In the genomic region with DNA sequence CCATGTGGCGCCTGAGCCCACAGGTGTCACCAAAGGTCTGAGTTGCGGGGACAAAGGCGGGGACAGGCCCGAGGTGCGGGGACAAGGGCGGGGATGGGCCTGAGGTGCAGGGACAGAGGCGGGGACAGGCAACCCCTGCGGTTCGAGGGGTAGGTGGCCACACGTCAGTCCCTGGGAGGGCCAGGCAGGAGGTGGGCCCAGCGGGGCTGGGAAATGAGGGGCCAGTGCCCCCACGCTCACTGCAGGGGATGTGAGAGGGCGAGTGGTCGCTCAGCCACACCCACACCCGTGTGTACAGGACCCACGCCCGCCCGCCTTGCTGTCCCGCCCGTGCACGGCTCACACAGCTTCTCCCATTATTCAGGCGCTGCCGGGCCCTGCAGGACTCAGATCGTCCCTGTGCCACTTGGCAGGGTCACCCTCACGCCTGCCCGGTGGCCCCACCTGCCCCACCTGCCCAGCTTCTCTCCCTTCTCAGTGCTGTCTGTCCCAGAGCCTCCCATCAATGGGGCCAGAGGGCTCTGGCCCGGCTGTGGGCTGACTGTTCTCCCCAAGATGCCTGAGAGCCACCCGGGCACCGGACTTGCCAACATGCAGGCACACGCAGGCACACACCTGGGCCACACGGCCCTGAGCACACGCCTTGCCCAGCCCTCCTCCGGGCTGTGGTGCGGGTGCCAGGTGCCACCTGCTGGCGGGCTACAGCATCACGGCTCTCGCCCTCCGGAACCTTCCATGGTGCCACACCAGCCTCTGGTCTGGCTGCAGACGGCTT, we compare ENCODE assay signal across 8 cellular contexts. TPM values are rescaled to one million over a fixed set of nuclear protein-coding genes. Genes with fewer than 3 reads are reported as not detected.
A peak's percentile ranks its signal among the peaks of the same experiment; 100 is the strongest.
DNase-seq lines count a peak whose midpoint lies in the region; TF ChIP-seq lines count a peak whose summit lies in the region.

No MANE protein-coding gene starts in this region.

- H3K27me3 ChIP-seq in OCI-LY3 (ENCODE audit: low read depth, low read length): no peaks in the 10 kb centered on the region
- peaks cover 11% of the 10 kb centered on the region for H3K27me3 ChIP-seq in fibroblast of lung (ENCODE audit: control insufficient read depth, insufficient read depth, low read length)
- peaks cover 0 to 86% (median 8%) of the 10 kb centered on the region in 3 donors for H3K27me3 ChIP-seq in stomach

- no peaks in the 10 kb centered on the region for H3K9me3 Mint-ChIP-seq in neural crest cell

- no peaks in the 10 kb centered on the region for H3K4me1 Mint-ChIP-seq in neural crest cell

- no peaks in the 10 kb centered on the region for H3K79me2 ChIP-seq in OCI-LY3 (ENCODE audit: low read length)
- no peaks in the 10 kb centered on the region for H3K79me2 ChIP-seq in fibroblast of lung (ENCODE audit: control insufficient read depth, insufficient read depth, low read length)

- H2AFZ ChIP-seq in OCI-LY3 (ENCODE audit: low read depth, low read length) (no peak overlapping the region), fibroblast of lung (ENCODE audit: low read length) (no peak overlapping the region)

- H4K20me1 ChIP-seq in OCI-LY3 (ENCODE audit: insufficient read depth, low read length) (no peaks in the 10 kb centered on the region), fibroblast of lung (ENCODE audit: control insufficient read depth, extremely low read depth, insufficient read depth, low read length) (no peaks in the 10 kb centered on the region)

- H3K9me3 ChIP-seq in OCI-LY3 (ENCODE audit: insufficient read depth, low read length) (no peaks in the 10 kb centered on the region), fibroblast of lung (ENCODE audit: control insufficient read depth, insufficient read depth, low read depth, low read length) (no peaks in the 10 kb centered on the region), stomach (no peaks in the 10 kb centered on the region)

- 22 to 43% (median 31%) methylated on average over 32 to 39 of the region's 39 CpGs for WGBS in stomach, 5 donors

- H3K36me3 ChIP-seq in OCI-LY3 (replicated peaks; ENCODE audit: low read depth, low read length) (no peaks in the 10 kb centered on the region), fibroblast of lung (ENCODE audit: control insufficient read depth, insufficient read depth, low read length) (no peaks in the 10 kb centered on the region), stomach (no peaks in the 10 kb centered on the region)

- no peak overlapping the region for H3K4me3 Mint-ChIP-seq in neural crest cell

- no peak overlapping the region for H3K27ac ChIP-seq in OCI-LY3 (ENCODE audit: low read length)
- H3K27ac ChIP-seq in fibroblast of lung (ENCODE audit: insufficient read depth, low read length): no peak overlapping the region
- no peak overlapping the region for H3K27ac ChIP-seq in stomach

- H3K9ac ChIP-seq in OCI-LY3 (ENCODE audit: low read length) (no peak overlapping the region), fibroblast of lung (ENCODE audit: insufficient read depth, low read length) (no peak overlapping the region)

- H3K4me2 ChIP-seq in OCI-LY3 (ENCODE audit: low read length) (peak overlapping the region; percentile 47), fibroblast of lung (ENCODE audit: extremely low read depth, insufficient read depth, low read length) (no peak overlapping the region)

- intact Hi-C loops in stomach (cut with DNase I; ENCODE audit: low total_unique reads): loop anchor here (5.0 kb wide), 1 partner anchor 203 kb away; no protein-coding TSS in a partner anchor

- H3K36me3 Mint-ChIP-seq in neural crest cell (ENCODE audit: low read depth): no peaks in the 10 kb centered on the region

- H3K27ac Mint-ChIP-seq in neural crest cell (ENCODE audit: unreplicated experiment): no peak overlapping the region

- H3K27me3 Mint-ChIP-seq in neural crest cell (ENCODE audit: low read depth): peaks cover 6% of the 10 kb centered on the region

- peak; percentile 89 for TF ChIP-seq CTCF in OCI-LY3 (IDR thresholded peaks at IDR 0.05; ENCODE audit: low read depth, low read length)
- TF ChIP-seq CTCF in fibroblast of lung (conservative IDR thresholded peaks at IDR 0.05 in 1 of 2, IDR thresholded peaks at IDR 0.05 in 1 of 2; ENCODE audit: low read depth in 1 of 2, low read length in 2 of 2): peak; percentile 66 to 84
- peak; percentile 92 for TF ChIP-seq CTCF in neural crest cell (conservative IDR thresholded peaks at IDR 0.05)
- peak in 5 of 7 experiments; percentile 78 to 92 (median 87) for TF ChIP-seq CTCF in stomach (IDR thresholded peaks at IDR 0.05)

- TF ChIP-seq POLR2A in stomach (IDR thresholded peaks at IDR 0.05): no peak

- no peaks in the 10 kb centered on the region for H3K4me1 ChIP-seq in OCI-LY3 (ENCODE audit: low read length)
- H3K4me1 ChIP-seq in fibroblast of lung (ENCODE audit: control insufficient read depth, extremely low read depth, insufficient read depth, low read length): no peaks in the 10 kb centered on the region
- peaks cover 3 to 44% (median 30%) of the 10 kb centered on the region in 4 donors for H3K4me1 ChIP-seq in stomach

- no peak for TF ChIP-seq EP300 in stomach (IDR thresholded peaks at IDR 0.05)

- peak; percentile 21 to 67 for DNase-seq in NCI-H524 (lab: John Stamatoyannopoulos, UW)
- DNase-seq in NCI-H524 treated with DMSO at 0.1 percent for 48 hours (lab: John Stamatoyannopoulos, UW): no peak
- DNase-seq in HuH-7.5 (ENCODE audit: low spot score): peak; percentile 91
- DNase-seq in activated T-cell treated with anti-CD3 and anti-CD28 coated beads, Interleukin-2, amount 50 U/mL, for 1 hour: peak; percentile 78
- DNase-seq in fibroblast of lung (ENCODE audit: low read depth in 2 of 2): peak; percentile 34 to 48
- peak; percentile 60 for DNase-seq in neural crest cell (ENCODE audit: low read depth, low spot score)
- peak; percentile 87 for DNase-seq in stomach

- H3K4me3 ChIP-seq in OCI-LY3 (ENCODE audit: low read length) (no peak overlapping the region), fibroblast of lung (replicated peaks in 1 of 4; ENCODE audit: control extremely low read depth in 1 of 4, insufficient read depth in 1 of 4, low read depth in 3 of 4, low read length in 4 of 4) (no peak overlapping the region), stomach (no peak overlapping the region)

RNA-seq across cellular contexts. Expression of a gene that starts 14.2 kb away (rescaled TPM):
- not detected in 2 replicates for total RNA-seq in fibroblast of lung
- not detected in 2 replicates for polyA plus RNA-seq in fibroblast of lung
- not detected in 2 replicates for polyA plus RNA-seq in fibroblast of lung (2012)
- polyA minus RNA-seq in fibroblast of lung (ENCODE audit: low replicate concordance): not detected in 2 replicates
- not detected in 2 replicates for total RNA-seq in neural crest cell
- total RNA-seq in stomach: 100 to 1,000 TPM in 2 of 5 donors, 10 to 100 TPM in 2, under 1 TPM in 1; 0.29 to 215 (median 84.4) TPM
- 100 to 1,000 TPM in 2 of 3 donors, 10 to 100 TPM in 1; 80.3 to 170 (median 150) TPM for polyA plus RNA-seq in stomach

RNA-seq across cellular contexts. Expression of a gene that starts 23.9 kb away (rescaled TPM):
- total RNA-seq in fibroblast of lung (not detected in 2 replicates), neural crest cell (not detected in 2 replicates), stomach (1,000 to 10,000 TPM in 1 of 5 donors, 1 to 10 TPM in 1, under 1 TPM in 3; under 0.01 to 1,040 (median 0.45) TPM)
- polyA plus RNA-seq in fibroblast of lung (not detected in 2 replicates), stomach (not detected)
- not detected in 2 replicates for polyA plus RNA-seq in fibroblast of lung (2012)
- polyA minus RNA-seq in fibroblast of lung (ENCODE audit: low replicate concordance): not detected in 2 replicates
